In genomic region chr17:32998893-32999240, GRCh38 we compare ENCODE assay signal across 10 cellular contexts. TPM values are rescaled to one million over a fixed set of nuclear protein-coding genes. Genes with fewer than 3 reads are reported as not detected.
DNase-seq lines count a peak whose midpoint lies in the region; ATAC-seq, FAIRE-seq and TF ChIP-seq lines count a peak whose summit lies in the region.
"Had no signal": no experiment of that assay in that cellular context is flagged by ENCODE, and none has a peak within 500 bp of the region (broad histone marks: within the 10 kb centered on the region; RNA-seq: fewer than 3 reads in every experiment).

No MANE protein-coding gene starts in this region.

- ATAC-seq in HG03342 (IDR thresholded peaks at IDR 0.05; ENCODE audit: unreplicated experiment) = no peak

- H2BK120ac ChIP-seq in trophoblast cell (ENCODE audit: insufficient read depth, low read length, poor library complexity) = no peak overlapping the region

- no peak overlapping the region for H3K27ac ChIP-seq in trophoblast cell (ENCODE audit: low read depth, low read length)
- H3K27ac ChIP-seq: HL-60 had no signal

- H4K8ac ChIP-seq in trophoblast cell (ENCODE audit: low read depth, low read length) = no peak overlapping the region

- DNase-seq in GM04504 (ENCODE audit: low read depth) = peak; percentile 50
- DNase-seq in RCC 7860 (ENCODE audit: low spot score) = peak; percentile 36
- DNase-seq in fibroblast of the aortic adventitia (ENCODE audit: low read depth) = peak; percentile 52
- DNase-seq in trophoblast cell = peak; percentile 77 to 90
- DNase-seq in hippocampal formation (lab: John Stamatoyannopoulos, UW) = no peak
- no peak for DNase-seq in globus pallidus (ENCODE audit: low spot score)
- DNase-seq in putamen (ENCODE audit: low spot score) = no peak

- H3K79me2 ChIP-seq in trophoblast cell (ENCODE audit: control insufficient read depth, insufficient read depth, low read length, poor library complexity) = no peaks in the 10 kb centered on the region

- no peak overlapping the region for H3K4ac ChIP-seq in trophoblast cell (ENCODE audit: low read depth, low read length)

- no peak overlapping the region for H4K12ac ChIP-seq in trophoblast cell (ENCODE audit: low read depth, low read length)

- H4K91ac ChIP-seq in trophoblast cell (ENCODE audit: low read depth, low read length) = no peak overlapping the region

- FAIRE-seq in RCC 7860 (lab: Jason Lieb, UNC) = no peak

- H2AK5ac ChIP-seq in trophoblast cell (ENCODE audit: low read length) = no peak overlapping the region

- H2AFZ ChIP-seq in trophoblast cell (ENCODE audit: insufficient read depth, low read length, poor library complexity) = no peak overlapping the region

- no CpG with 5 or more reads among the region's 7 CpGs for WGBS in trophoblast cell (ENCODE audit: extremely low coverage, insufficient coverage, insufficient read length)

- no peak overlapping the region for H3K9ac ChIP-seq in trophoblast cell (ENCODE audit: low read length)

- TF ChIP-seq CTCF in fibroblast of the aortic adventitia (IDR thresholded peaks at IDR 0.05; ENCODE audit: insufficient read depth, low read length) = no peak

- H3K23ac ChIP-seq in trophoblast cell (ENCODE audit: low read length) = no peak overlapping the region

- H3K4me1 ChIP-seq in trophoblast cell (ENCODE audit: control insufficient read depth in 1 of 2, insufficient read depth in 2 of 2, low read length in 2 of 2) = no peaks in the 10 kb centered on the region

- H3K4me2 ChIP-seq in trophoblast cell (ENCODE audit: low read length) = no peak overlapping the region

- no peak overlapping the region for H2BK5ac ChIP-seq in trophoblast cell (ENCODE audit: low read depth, low read length, poor library complexity)

- no peak overlapping the region for H2BK12ac ChIP-seq in trophoblast cell (ENCODE audit: low read length)

- no peaks in the 10 kb centered on the region for H3K79me1 ChIP-seq in trophoblast cell (ENCODE audit: low read length)

- H3K27me3 ChIP-seq in trophoblast cell (ENCODE audit: insufficient read depth, low read length) = no peaks in the 10 kb centered on the region

- no peak overlapping the region for H3K18ac ChIP-seq in trophoblast cell (ENCODE audit: low read length)

- H3K36me3 ChIP-seq in trophoblast cell (ENCODE audit: control insufficient read depth in 1 of 2, insufficient read depth in 2 of 2, low read length in 2 of 2) = no peaks in the 10 kb centered on the region

- H3K9me3 ChIP-seq in trophoblast cell (ENCODE audit: insufficient read depth, low read depth, low read length) = peaks cover 3% of the 10 kb centered on the region

- H3K14ac ChIP-seq in trophoblast cell (ENCODE audit: low read length) = no peak overlapping the region

- H3K4me3 ChIP-seq in fibroblast of the aortic adventitia (ENCODE audit: low read depth, low read length) (no peak overlapping the region), trophoblast cell (ENCODE audit: low read depth, low read length) (no peak overlapping the region)

RNA-seq across cellular contexts. Expression of gene SPACA3, which starts 7.2 kb away (rescaled TPM):
- not detected in 2 replicates for total RNA-seq in fibroblast of the aortic adventitia (ENCODE audit: low replicate concordance)
- not detected in 2 replicates for polyA plus RNA-seq in trophoblast cell (2013)
- total RNA-seq: mononuclear cell had no signal

Comparison
In these comparisons a context has a peak if more than half of its experiments do, and no peak if none do; other contexts are left out.
1. DNase-seq: peak in GM04504 (single experiment), RCC 7860 (single experiment), fibroblast of the aortic adventitia (single experiment) and trophoblast cell (2 of 2); none in hippocampal formation (0 of 2), globus pallidus (single experiment) and putamen (single experiment).